Comparison of ENCODE assay signal across 17 cellular contexts in the genomic region with DNA sequence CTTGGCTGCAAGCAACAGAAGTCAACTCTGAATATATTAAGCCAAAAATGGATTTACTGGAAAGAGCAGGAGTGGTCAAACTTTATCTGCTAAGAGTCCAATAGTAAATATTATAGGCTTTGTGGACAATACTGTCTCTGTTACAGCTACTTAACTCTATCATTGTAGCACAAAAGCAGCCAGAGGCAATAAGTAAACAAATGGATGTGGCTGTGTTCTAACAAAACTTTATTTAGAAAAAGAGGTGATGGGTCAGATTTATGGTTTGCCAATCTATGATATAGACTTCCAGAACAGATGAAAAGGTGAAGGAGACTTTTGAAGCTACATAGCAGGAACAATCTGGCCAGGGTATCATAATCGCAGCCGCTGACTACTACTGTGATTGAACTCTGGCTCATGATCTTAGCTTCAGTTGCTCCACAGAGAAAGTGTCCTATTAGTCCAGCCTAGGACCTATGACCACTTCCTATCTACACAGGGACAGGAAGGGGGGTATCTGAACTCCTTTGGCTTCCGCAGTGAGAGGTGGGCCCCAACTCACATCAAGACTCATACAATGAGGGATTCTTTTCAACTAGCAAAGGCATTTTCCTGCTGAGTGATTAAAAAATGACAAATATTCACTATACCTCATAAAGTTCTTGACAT.
"Had no signal": no experiment of that assay in that cellular context is flagged by ENCODE, and none has a peak within 500 bp of the region (broad histone marks: within the 10 kb centered on the region; RNA-seq: fewer than 3 reads in every experiment).

No MANE protein-coding gene starts in this region.

- DNase-seq: dermis blood vessel endothelial cell; dorsolateral prefrontal cortex; effector CD4-positive, alpha-beta T cell; effector memory CD4-positive, alpha-beta T cell; foreskin keratinocyte; gastrocnemius medialis; glutamatergic neuron; head of caudate nucleus; heart right ventricle; hippocampal formation; left cardiac atrium; left lung; left ventricle myocardium superior; lower lobe of right lung; mesenchymal stem cell; mucosa of descending colon; naive B cell had no signal
